Comparison of ENCODE assay signal across 7 cellular contexts in the genomic region with DNA sequence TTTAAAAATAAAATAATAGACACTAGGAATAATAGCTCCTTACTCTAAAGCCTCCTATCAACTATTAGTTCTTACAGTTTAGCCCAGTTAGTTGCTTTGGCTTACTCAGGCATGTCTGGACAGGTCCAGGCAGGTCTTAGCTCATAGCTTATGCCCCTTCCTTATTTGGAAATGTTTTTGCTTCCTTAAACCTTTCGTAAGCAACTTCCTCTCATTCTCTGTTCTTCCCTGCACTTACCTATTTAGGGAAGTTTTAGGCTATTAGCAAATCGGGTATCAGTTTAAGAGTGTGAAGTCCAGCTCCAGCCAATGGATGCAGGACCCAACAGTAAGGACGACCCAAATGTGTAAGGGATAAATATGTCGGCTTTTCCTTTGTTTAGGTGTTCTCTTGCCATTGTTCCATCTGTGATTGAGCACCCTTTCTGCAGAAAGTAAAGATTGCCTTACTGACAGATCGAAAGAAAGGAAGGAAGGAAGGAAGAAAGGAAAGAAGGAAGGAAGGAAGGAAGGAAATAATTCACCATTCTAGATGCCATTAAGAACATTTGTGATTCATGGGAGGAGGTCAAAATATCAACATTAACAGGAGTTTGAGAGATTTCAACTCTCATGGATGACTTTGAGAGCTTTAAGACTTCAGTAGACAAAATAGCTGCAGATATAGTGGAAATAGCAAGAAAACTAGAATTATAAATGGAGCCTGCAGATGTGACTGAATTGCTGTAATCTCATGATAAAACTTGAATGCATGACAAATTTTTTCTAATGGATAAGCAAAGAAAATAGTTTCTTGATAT.
DNase-seq lines count a peak whose midpoint lies in the region; TF ChIP-seq lines count a peak whose summit lies in the region.
"Not testable (repeated sequence)": the region's sequence is repeated elsewhere in the genome, so short reads cannot be mapped to it uniquely, and the experiment has no call there.

No MANE protein-coding gene starts in this region.

- not testable (repeated sequence) for H3K27me3 ChIP-seq in brain microvascular endothelial cell (replicated peaks)

- in situ Hi-C loops in brain microvascular endothelial cell (cut with HindIII; ENCODE audit: low pct_ligation_motif_present, low sequenced_read_pairs), result not testable (repeated sequence)

- CTCF ChIA-PET in HEK293 (lab: Yijun Ruan, JAX), result interaction anchor here (0.6 to 1.4 kb wide), 5 partner anchors 14 to 449 kb away, joined by 3 to 7 read pairs (median 4); no protein-coding TSS in a partner anchor

- not testable (repeated sequence) for TF ChIP-seq CTCF in HEK293 (tag by site-specific recombination; IDR thresholded peaks at IDR 0.05); NB4 (IDR thresholded peaks at IDR 0.05; ENCODE audit: low read depth, low read length); brain microvascular endothelial cell (IDR thresholded peaks at IDR 0.05; ENCODE audit: low read depth, low read length, missing control alignments)

- H3K9ac ChIP-seq in SK-N-MC (ENCODE audit: insufficient read length), result not testable (repeated sequence)

- POLR2A ChIA-PET in HEK293 (lab: Yijun Ruan, JAX), result not testable (repeated sequence)

- H3K9me3 ChIP-seq in HEK293 (ENCODE audit: control insufficient read depth, insufficient read depth, low read depth, low read length); SK-N-MC (ENCODE audit: low read depth, low read length): not testable (repeated sequence)

- DNase-seq in DMS 273 treated with DMSO at 0.1 percent for 48 hours (lab: John Stamatoyannopoulos, UW) (peak; percentile 4), NB4 (ENCODE audit: low read depth) (peak; percentile 18), SK-N-MC (ENCODE audit: low read depth, low spot score) (peak; percentile 70), brain microvascular endothelial cell (peak; percentile 17), fibroblast of peridontal ligament (ENCODE audit: extremely low read depth) (peak; percentile 50), myocyte (ENCODE audit: low read depth) (peak; percentile 15)

- H3K36me3 ChIP-seq in HEK293 (ENCODE audit: control insufficient read depth in 2 of 2, insufficient read depth in 1 of 2, low read length in 2 of 2); SK-N-MC (ENCODE audit: insufficient read depth, low read length); brain microvascular endothelial cell (replicated peaks): not testable (repeated sequence)

- not testable (repeated sequence) for H3K27ac ChIP-seq in HEK293 (ENCODE audit: extremely low read depth, low read depth, low read length)
- peak overlapping the region; percentile 92 for H3K27ac ChIP-seq in SK-N-MC
- peak overlapping the region; percentile 27 for H3K27ac ChIP-seq in brain microvascular endothelial cell

- H3K4me1 ChIP-seq in HEK293 (ENCODE audit: control insufficient read depth, insufficient read depth, low read length), result not testable (repeated sequence)

- TF ChIP-seq POLR2A in NB4 (IDR thresholded peaks at IDR 0.05; ENCODE audit: extremely low read depth, insufficient read length), result not testable (repeated sequence)

- H3K4me3 ChIP-seq in HEK293 (ENCODE audit: low read depth, low read length); NB4 (ENCODE audit: low read depth, low read length); brain microvascular endothelial cell (ENCODE audit: low read depth, low read length): not testable (repeated sequence)
- peak overlapping the region; percentile 45 for H3K4me3 ChIP-seq in SK-N-MC

TF ChIP-seq in HEK293, 187 proteins besides CTCF, POLR2A, EP300 and RAD21:
- TF ChIP-seq SETDB1 (IDR thresholded peaks at IDR 0.05; ENCODE audit: insufficient read length, low read length) (peak; percentile 96), ZNF366 (tag by site-specific recombination; conservative IDR thresholded peaks at IDR 0.05) (peak; percentile 88), ZBTB17 (tag by site-specific recombination; IDR thresholded peaks at IDR 0.05) (0 out of 2 replicates have a peak, but pooled peaks have one; percentile 22), ZNF518A (tag by site-specific recombination; conservative IDR thresholded peaks at IDR 0.05; ENCODE audit: low read depth) (0 out of 2 replicates have a peak, but pooled peaks have one; percentile 29)

Comparison
In these comparisons a context has a peak if more than half of its experiments do, and no peak if none do; other contexts are left out.
1. DNase-seq: peak in every context shown above with its lines; median percentile 70 in SK-N-MC; 50 in fibroblast of peridontal ligament; 18 in NB4; 17 in brain microvascular endothelial cell; 15 in myocyte; 4 in DMS 273 treated with DMSO at 0.1 percent for 48 hours.